22 cellular contexts compared by ENCODE assay signal in the genomic region with DNA sequence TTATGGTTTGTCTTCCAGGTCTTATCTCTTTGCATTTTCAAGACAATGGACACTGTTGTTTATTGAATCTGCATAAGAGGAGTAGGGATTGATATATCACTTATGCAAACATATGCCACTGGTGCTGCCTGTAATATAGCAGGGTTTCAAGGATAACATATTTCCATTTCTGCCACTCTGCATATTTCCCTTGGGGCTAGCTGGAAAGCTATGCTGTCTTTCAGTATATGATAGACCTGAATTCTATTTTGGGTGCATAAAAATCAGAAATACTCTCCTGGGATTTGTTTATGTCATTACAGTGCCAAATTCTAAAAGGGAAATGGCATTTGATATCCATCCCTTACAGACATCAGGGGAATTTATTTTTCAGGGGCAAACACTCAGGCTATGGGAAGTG.
DNase-seq lines count a peak whose midpoint lies in the region; ATAC-seq and TF ChIP-seq lines count a peak whose summit lies in the region.
"Had no signal": no experiment of that assay in that cellular context is flagged by ENCODE, and none has a peak within 500 bp of the region (broad histone marks: within the 10 kb centered on the region; RNA-seq: fewer than 3 reads in every experiment).

No MANE protein-coding gene starts in this region.

- no peaks in the 10 kb centered on the region for H3K9me3 Mint-ChIP-seq in CD8-positive, alpha-beta T cell
- H3K9me3 Mint-ChIP-seq: H9 had no signal

- DNase-seq in DMS 273 (lab: John Stamatoyannopoulos, UW; ENCODE audit: unreplicated experiment) (peak; percentile 1), DMS 273 treated with DMSO at 0.1 percent for 48 hours (lab: John Stamatoyannopoulos, UW) (no peak), NCI-H1048 (lab: John Stamatoyannopoulos, UW) (peak; percentile 56), NCI-H2171 treated with DMSO at 0.1 percent for 48 hours (lab: John Stamatoyannopoulos, UW) (peak; percentile 73), NCI-H69 (lab: John Stamatoyannopoulos, UW) (peak; percentile 9), esophagus squamous epithelium (lab: John Stamatoyannopoulos, UW) (no peak)
- no peak for DNase-seq in CD8-positive, alpha-beta T cell
- DNase-seq: CD4-positive, CD25-positive, alpha-beta regulatory T cell; CD8-positive, alpha-beta memory T cell; DMS153; DMS79; EL; GDM1; H9 had no signal

- no peaks in the 10 kb centered on the region for H3K36me3 ChIP-seq in esophagus squamous epithelium
- H3K36me3 ChIP-seq in CD8-positive, alpha-beta T cell (ENCODE audit: insufficient read depth, low read length), result no peaks in the 10 kb centered on the region
- H3K36me3 ChIP-seq: BLaER1 had no signal

- H3K27ac ChIP-seq in esophagus squamous epithelium, result no peak overlapping the region
- H3K27ac ChIP-seq in CD8-positive, alpha-beta T cell (ENCODE audit: low read depth, low read length), result no peak overlapping the region
- H3K27ac ChIP-seq: 22Rv1, BLaER1, C4-2B had no signal

- TF ChIP-seq POLR2A in esophagus squamous epithelium (IDR thresholded peaks at IDR 0.05), result no peak

- CTCF ChIA-PET in CD8-positive, alpha-beta T cell (lab: Charles Lee), result no interaction called here

- no peaks in the 10 kb centered on the region for H3K4me1 Mint-ChIP-seq in CD8-positive, alpha-beta T cell (ENCODE audit: low read depth)
- H3K4me1 Mint-ChIP-seq: B cell; CD4-positive, CD25-positive, alpha-beta regulatory T cell; CD8-positive, alpha-beta memory T cell had no signal

- H3K4me1 ChIP-seq in esophagus squamous epithelium, result no peaks in the 10 kb centered on the region
- no peaks in the 10 kb centered on the region for H3K4me1 ChIP-seq in CD8-positive, alpha-beta T cell (ENCODE audit: insufficient read depth, low read length)
- H3K4me1 ChIP-seq: BLaER1 had no signal

- H3K36me3 Mint-ChIP-seq in CD8-positive, alpha-beta T cell, result no peaks in the 10 kb centered on the region
- H3K36me3 Mint-ChIP-seq: CD4-positive, CD25-positive, alpha-beta regulatory T cell; CD8-positive, alpha-beta memory T cell had no signal

- H3K27ac Mint-ChIP-seq in CD8-positive, alpha-beta T cell, result no peak overlapping the region
- H3K27ac Mint-ChIP-seq: B cell; CD4-positive, CD25-positive, alpha-beta regulatory T cell; CD8-positive, alpha-beta memory T cell; GM23338; H9 had no signal

- POLR2A ChIA-PET in CD8-positive, alpha-beta T cell (lab: Charles Lee), result no interaction called here

- H3K27me3 Mint-ChIP-seq in CD8-positive, alpha-beta T cell (ENCODE audit: low read depth), result no peaks in the 10 kb centered on the region
- H3K27me3 Mint-ChIP-seq: CD4-positive, CD25-positive, alpha-beta regulatory T cell; CD8-positive, alpha-beta memory T cell had no signal

- ATAC-seq in CD8-positive, alpha-beta T cell, result no peak
- ATAC-seq in HG03439 (IDR thresholded peaks at IDR 0.05; ENCODE audit: unreplicated experiment), result no peak
- ATAC-seq: GM12878, GM23338, HCT116 had no signal

- no peak for TF ChIP-seq CTCF in esophagus squamous epithelium (IDR thresholded peaks at IDR 0.05)
- TF ChIP-seq CTCF in CD8-positive, alpha-beta T cell (IDR thresholded peaks at IDR 0.05), result no peak

- no peak overlapping the region for H3K4me3 Mint-ChIP-seq in CD8-positive, alpha-beta T cell
- H3K4me3 Mint-ChIP-seq: B cell; CD4-positive, CD25-positive, alpha-beta regulatory T cell; CD8-positive, alpha-beta memory T cell; GM23338; H9 had no signal

- H3K9me3 ChIP-seq in esophagus squamous epithelium, result no peaks in the 10 kb centered on the region
- H3K9me3 ChIP-seq in CD8-positive, alpha-beta T cell (ENCODE audit: low read length), result no peaks in the 10 kb centered on the region
- H3K9me3 ChIP-seq: BLaER1 had no signal

- H3K27me3 ChIP-seq in esophagus squamous epithelium, result no peaks in the 10 kb centered on the region
- no peaks in the 10 kb centered on the region for H3K27me3 ChIP-seq in CD8-positive, alpha-beta T cell (ENCODE audit: insufficient read depth, low read length)
- H3K27me3 ChIP-seq: BLaER1 had no signal

- intact Hi-C loops in esophagus squamous epithelium (cut with DNase I), result no loop called here
- intact Hi-C loops in CD8-positive, alpha-beta T cell (cut with DNase I, micrococcal nuclease), result no loop called here

- no peak overlapping the region for H3K4me3 ChIP-seq in esophagus squamous epithelium
- no peak overlapping the region for H3K4me3 ChIP-seq in CD8-positive, alpha-beta T cell (ENCODE audit: low read depth, low read length)
- H3K4me3 ChIP-seq: BLaER1, GM12878, GM23338 had no signal

Comparison
In these comparisons a context has a peak if more than half of its experiments do, and no peak if none do; other contexts are left out.
1. DNase-seq: peak in DMS 273 (single experiment), NCI-H1048 (single experiment), NCI-H2171 treated with DMSO at 0.1 percent for 48 hours (single experiment) and NCI-H69 (single experiment); none in DMS 273 treated with DMSO at 0.1 percent for 48 hours (single experiment), esophagus squamous epithelium (single experiment) and CD8-positive, alpha-beta T cell (0 of 7).